ENCODE assay signal across 8 cellular contexts in the genomic region with DNA sequence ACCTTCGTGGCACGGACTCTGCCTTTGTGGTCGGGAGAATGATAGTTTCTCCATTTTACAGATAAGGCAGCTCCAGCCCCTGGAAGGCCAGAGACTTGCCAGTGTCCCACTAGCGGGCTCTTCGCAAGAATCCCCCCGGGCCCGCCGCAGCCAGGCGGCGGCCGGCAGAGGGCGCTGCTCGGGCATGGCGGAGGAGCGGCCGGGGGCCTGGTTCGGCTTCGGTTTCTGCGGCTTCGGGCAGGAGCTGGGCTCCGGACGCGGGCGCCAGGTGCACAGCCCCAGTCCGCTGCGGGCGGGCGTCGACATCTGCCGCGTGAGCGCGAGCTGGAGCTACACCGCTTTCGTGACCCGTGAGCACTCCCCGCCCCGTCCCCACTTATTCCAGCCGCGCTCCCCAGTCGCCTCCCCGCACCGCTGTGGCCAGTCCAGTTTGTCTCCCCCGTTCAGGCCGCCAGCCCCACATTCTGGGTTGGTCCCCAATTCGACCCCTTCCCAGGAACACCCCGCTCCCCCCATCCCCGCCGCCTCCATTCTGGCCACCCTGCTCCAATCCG. TPM values are rescaled to one million over a fixed set of nuclear protein-coding genes. Genes with fewer than 3 reads are reported as not detected.
A peak's percentile ranks its signal among the peaks of the same experiment; 100 is the strongest.
DNase-seq lines count a peak whose midpoint lies in the region; ATAC-seq and TF ChIP-seq lines count a peak whose summit lies in the region.

No MANE protein-coding gene starts in this region.

- intact Hi-C loops in lower leg skin (cut with DNase I; ENCODE audit: low total_unique reads): loop anchor here (5.0 to 10.0 kb wide), 3 partner anchors 36 to 318 kb away; a partner anchor contains a TSS

- H3K27me3 Mint-ChIP-seq in activated CD4-positive, alpha-beta memory T cell treated with anti-CD3 and anti-CD28 coated beads, Interleukin-2, amount 10 ng/mL, durations not matched to agents 7 days and 5 days: no peaks in the 10 kb centered on the region

- peaks cover 31% of the 10 kb centered on the region for H3K4me1 Mint-ChIP-seq in activated CD4-positive, alpha-beta memory T cell treated with anti-CD3 and anti-CD28 coated beads, Interleukin-2, amount 10 ng/mL, durations not matched to agents 7 days and 5 days

- no peak for TF ChIP-seq POLR2A in lower leg skin (IDR thresholded peaks at IDR 0.05)

- H3K27ac Mint-ChIP-seq in activated CD4-positive, alpha-beta memory T cell treated with anti-CD3 and anti-CD28 coated beads, Interleukin-2, amount 10 ng/mL, durations not matched to agents 7 days and 5 days: peak overlapping the region; percentile 93

- no peak for ATAC-seq in HG03432 (IDR thresholded peaks at IDR 0.05; ENCODE audit: unreplicated experiment)

- WGBS in lower leg skin, 2 donors: 1 to 4% methylated on average over 30 to 33 of the region's 50 CpGs

- DNase-seq in GM20000 (ENCODE audit: low spot score) (peak; percentile 96), NCI-H2227 (lab: John Stamatoyannopoulos, UW; ENCODE audit: unreplicated experiment) (peak; percentile 85), ecto neural progenitor cell (ENCODE audit: low spot score) (peak; percentile 92), lower leg skin (ENCODE audit: low spot score in 2 of 2) (peak; percentile 49 to 96), DMS153 (lab: John Stamatoyannopoulos, UW) (no peak)
- DNase-seq in activated CD4-positive, alpha-beta memory T cell treated with anti-CD3 and anti-CD28 coated beads, Interleukin-2, amount 10 ng/mL, durations not matched to agents 7 days and 5 days: peak; percentile 72
- DNase-seq in stimulated activated CD4-positive, alpha-beta T cell treated with anti-CD3 and anti-CD28 coated beads, Interleukin-4, amount 100 ng/mL, for 48 hours (ENCODE audit: low read depth in 2 of 2): peak; percentile 60 to 61

- CTCF ChIA-PET in activated CD4-positive, alpha-beta memory T cell treated with anti-CD3 and anti-CD28 coated beads, Interleukin-2, amount 10 ng/mL, durations not matched to agents 7 days and 5 days (lab: Charles Lee): interaction anchor here (0.7 to 12.0 kb wide), 29 partner anchors 10 to 636 kb away, joined by 3 to 167 read pairs (median 6); a partner anchor contains a TSS

- H3K36me3 Mint-ChIP-seq in activated CD4-positive, alpha-beta memory T cell treated with anti-CD3 and anti-CD28 coated beads, Interleukin-2, amount 10 ng/mL, durations not matched to agents 7 days and 5 days (ENCODE audit: low read depth): peaks cover 55% of the 10 kb centered on the region

- POLR2A ChIA-PET in activated CD4-positive, alpha-beta memory T cell treated with anti-CD3 and anti-CD28 coated beads, Interleukin-2, amount 10 ng/mL, durations not matched to agents 7 days and 5 days (lab: Charles Lee): interaction anchor here (1.0 to 10.6 kb wide), 10 partner anchors 9 to 568 kb away, joined by 3 to 198 read pairs (median 11); a partner anchor contains a TSS

- peak; percentile 90 for TF ChIP-seq CTCF in GM20000 (IDR thresholded peaks at IDR 0.05; ENCODE audit: extremely low read depth, missing control alignments)
- TF ChIP-seq CTCF in lower leg skin (IDR thresholded peaks at IDR 0.05): peak in 1 of 3 donors; percentile 58

- peak overlapping the region; percentile 25 for H3K4me3 ChIP-seq in lower leg skin (ENCODE audit: low read depth, poor library complexity, severe bottlenecking)

- H3K4me3 Mint-ChIP-seq in activated CD4-positive, alpha-beta memory T cell treated with anti-CD3 and anti-CD28 coated beads, Interleukin-2, amount 10 ng/mL, durations not matched to agents 7 days and 5 days: peak overlapping the region; percentile 85

- no peaks in the 10 kb centered on the region for H3K9me3 Mint-ChIP-seq in activated CD4-positive, alpha-beta memory T cell treated with anti-CD3 and anti-CD28 coated beads, Interleukin-2, amount 10 ng/mL, durations not matched to agents 7 days and 5 days

RNA-seq across cellular contexts. Expression of a gene that starts 1.9 kb away (rescaled TPM):
- 10 to 100 TPM; 31.3 to 32.8 TPM for total RNA-seq in activated CD4-positive, alpha-beta memory T cell treated with anti-CD3 and anti-CD28 coated beads, Interleukin-2, amount 10 ng/mL, durations not matched to agents 7 days and 5 days
- total RNA-seq in lower leg skin: 10 to 100 TPM; 11.0 to 24.5 (median 14.1) TPM

RNA-seq across cellular contexts. Expression of a gene that starts 21.5 kb away (rescaled TPM):
- total RNA-seq in activated CD4-positive, alpha-beta memory T cell treated with anti-CD3 and anti-CD28 coated beads, Interleukin-2, amount 10 ng/mL, durations not matched to agents 7 days and 5 days: 10 to 100 TPM; 71.3 to 75.2 TPM
- 10 to 100 TPM; 56.5 to 79.1 (median 68.2) TPM for total RNA-seq in lower leg skin

RNA-seq across cellular contexts. Expression of a gene that starts 24.3 kb away (rescaled TPM):
- 10 to 100 TPM; 37.6 to 41.7 TPM for total RNA-seq in activated CD4-positive, alpha-beta memory T cell treated with anti-CD3 and anti-CD28 coated beads, Interleukin-2, amount 10 ng/mL, durations not matched to agents 7 days and 5 days
- 10 to 100 TPM; 12.0 to 21.1 (median 19.4) TPM for total RNA-seq in lower leg skin

RNA-seq across cellular contexts. Expression of a gene that starts 37.7 kb away (rescaled TPM):
- 100 to 1,000 TPM; 158 to 167 TPM for total RNA-seq in activated CD4-positive, alpha-beta memory T cell treated with anti-CD3 and anti-CD28 coated beads, Interleukin-2, amount 10 ng/mL, durations not matched to agents 7 days and 5 days
- total RNA-seq in lower leg skin: 10 to 100 TPM; 16.3 to 24.4 (median 19.5) TPM

RNA-seq across cellular contexts. Expression of a gene that starts 53.5 kb away (rescaled TPM):
- 100 to 1,000 TPM; 132 to 133 TPM for total RNA-seq in activated CD4-positive, alpha-beta memory T cell treated with anti-CD3 and anti-CD28 coated beads, Interleukin-2, amount 10 ng/mL, durations not matched to agents 7 days and 5 days
- total RNA-seq in lower leg skin: 10 to 100 TPM; 21.8 to 43.5 (median 27.4) TPM
